ENCODE assay signal across 1 cellular context in the genomic region with DNA sequence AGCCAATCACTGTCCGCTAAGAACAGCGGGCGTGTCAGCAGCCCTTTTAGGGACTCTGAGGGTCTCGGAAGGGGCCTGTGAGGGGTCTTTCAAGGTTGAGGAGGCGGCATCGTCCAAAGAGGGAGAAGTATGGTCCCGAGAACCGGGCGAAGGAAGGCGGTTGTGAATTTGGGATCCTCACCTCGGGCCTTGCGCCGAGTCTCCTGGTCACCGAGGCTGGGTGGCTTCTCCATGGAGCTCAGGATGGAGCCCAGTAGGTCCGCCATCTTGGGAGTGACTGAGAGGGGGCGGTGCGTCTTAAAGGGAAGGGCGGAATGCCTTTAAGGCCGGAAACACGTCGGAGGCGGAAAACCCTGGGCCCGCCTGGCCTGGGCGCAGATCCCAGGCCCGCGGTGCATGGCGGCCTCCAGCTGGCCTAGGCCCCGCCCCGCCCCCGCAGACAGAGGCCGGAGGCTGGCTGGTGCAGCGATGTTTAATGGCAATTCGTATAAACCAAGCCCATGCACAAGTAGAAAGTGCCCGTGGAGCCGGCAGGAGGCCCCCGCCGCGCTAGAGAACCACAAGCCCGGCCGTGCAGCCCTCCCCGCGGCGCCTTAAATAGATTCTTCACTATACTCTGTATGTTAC.
TF ChIP-seq lines count a peak whose summit lies in the region.

A gene with protein sequence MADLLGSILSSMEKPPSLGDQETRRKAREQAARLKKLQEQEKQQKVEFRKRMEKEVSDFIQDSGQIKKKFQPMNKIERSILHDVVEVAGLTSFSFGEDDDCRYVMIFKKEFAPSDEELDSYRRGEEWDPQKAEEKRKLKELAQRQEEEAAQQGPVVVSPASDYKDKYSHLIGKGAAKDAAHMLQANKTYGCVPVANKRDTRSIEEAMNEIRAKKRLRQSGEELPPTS (minus strand): TSS at position 279 of the 627 bp plus-strand sequence. CDS start 13 bp downstream, at position 266.

TF ChIP-seq in HepG2, 621 proteins besides CTCF, POLR2A, EP300 and RAD21 (continued from another document and continues in another):
- TF ChIP-seq, protein P1, sequence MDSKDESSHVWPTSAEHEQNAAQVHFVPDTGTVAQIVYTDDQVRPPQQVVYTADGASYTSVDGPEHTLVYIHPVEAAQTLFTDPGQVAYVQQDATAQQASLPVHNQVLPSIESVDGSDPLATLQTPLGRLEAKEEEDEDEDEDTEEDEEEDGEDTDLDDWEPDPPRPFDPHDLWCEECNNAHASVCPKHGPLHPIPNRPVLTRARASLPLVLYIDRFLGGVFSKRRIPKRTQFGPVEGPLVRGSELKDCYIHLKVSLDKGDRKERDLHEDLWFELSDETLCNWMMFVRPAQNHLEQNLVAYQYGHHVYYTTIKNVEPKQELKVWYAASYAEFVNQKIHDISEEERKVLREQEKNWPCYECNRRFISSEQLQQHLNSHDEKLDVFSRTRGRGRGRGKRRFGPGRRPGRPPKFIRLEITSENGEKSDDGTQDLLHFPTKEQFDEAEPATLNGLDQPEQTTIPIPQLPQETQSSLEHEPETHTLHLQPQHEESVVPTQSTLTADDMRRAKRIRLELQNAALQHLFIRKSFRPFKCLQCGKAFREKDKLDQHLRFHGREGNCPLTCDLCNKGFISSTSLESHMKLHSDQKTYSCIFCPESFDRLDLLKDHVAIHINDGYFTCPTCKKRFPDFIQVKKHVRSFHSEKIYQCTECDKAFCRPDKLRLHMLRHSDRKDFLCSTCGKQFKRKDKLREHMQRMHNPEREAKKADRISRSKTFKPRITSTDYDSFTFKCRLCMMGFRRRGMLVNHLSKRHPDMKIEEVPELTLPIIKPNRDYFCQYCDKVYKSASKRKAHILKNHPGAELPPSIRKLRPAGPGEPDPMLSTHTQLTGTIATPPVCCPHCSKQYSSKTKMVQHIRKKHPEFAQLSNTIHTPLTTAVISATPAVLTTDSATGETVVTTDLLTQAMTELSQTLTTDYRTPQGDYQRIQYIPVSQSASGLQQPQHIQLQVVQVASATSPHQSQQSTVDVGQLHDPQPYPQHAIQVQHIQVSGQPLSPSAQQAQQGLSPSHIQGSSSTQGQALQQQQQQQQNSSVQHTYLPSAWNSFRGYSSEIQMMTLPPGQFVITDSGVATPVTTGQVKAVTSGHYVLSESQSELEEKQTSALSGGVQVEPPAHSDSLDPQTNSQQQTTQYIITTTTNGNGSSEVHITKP (CRISPR knock-in tag; IDR thresholded peaks at IDR 0.05; ENCODE audit: low read depth): peak; percentile 70; the same call in 1 of the 2 replicates
- TF ChIP-seq FOXK1 (CRISPR knock-in tag; IDR thresholded peaks at IDR 0.05; ENCODE audit: borderline replicate concordance, low read depth) (no peak), ZNF775 (CRISPR knock-in tag; IDR thresholded peaks at IDR 0.05; ENCODE audit: borderline replicate concordance) (no peak), ZNF670 (CRISPR knock-in tag; IDR thresholded peaks at IDR 0.05; ENCODE audit: borderline replicate concordance) (peak; percentile 46; the same call in 1 of the 2 replicates), NKX3-1 (CRISPR knock-in tag; IDR thresholded peaks at IDR 0.05) (no peak), ERF (CRISPR knock-in tag; IDR thresholded peaks at IDR 0.05) (peak; percentile 46; the same call in 1 of the 2 replicates), NFKBIZ (CRISPR knock-in tag; IDR thresholded peaks at IDR 0.05) (no peak), MAZ (IDR thresholded peaks at IDR 0.05; ENCODE audit: borderline replicate concordance, low read depth, low read length) (0 out of 2 replicates have a peak, but pooled peaks have one; percentile 61), MAZ (CRISPR knock-in tag; IDR thresholded peaks at IDR 0.05; ENCODE audit: low read depth) (peak; percentile 26; the same call in 1 of the 2 replicates), NFKB2 (CRISPR knock-in tag; IDR thresholded peaks at IDR 0.05; ENCODE audit: borderline replicate concordance) (no peak), ZFX (CRISPR knock-in tag; IDR thresholded peaks at IDR 0.05; ENCODE audit: low read depth) (peak; percentile 97), ARNT2 (CRISPR knock-in tag; IDR thresholded peaks at IDR 0.05; ENCODE audit: low read depth) (no peak), NFYC (CRISPR knock-in tag; IDR thresholded peaks at IDR 0.05) (peak; percentile 6; the same call in 1 of the 2 replicates), WIZ (CRISPR knock-in tag; IDR thresholded peaks at IDR 0.05) (peak; percentile 27; the same call in 1 of the 2 replicates), ZNF180 (CRISPR knock-in tag; IDR thresholded peaks at IDR 0.05; ENCODE audit: borderline replicate concordance, low read depth) (no peak), ZNF343 (CRISPR knock-in tag; IDR thresholded peaks at IDR 0.05) (no peak), ZFYVE20 (CRISPR knock-in tag; IDR thresholded peaks at IDR 0.05; ENCODE audit: borderline replicate concordance, low read depth) (no peak), ZBTB42 (CRISPR knock-in tag; IDR thresholded peaks at IDR 0.05) (peak; percentile 79; the same call in 1 of the 2 replicates), IKZF1 (IDR thresholded peaks at IDR 0.05) (no peak), CREM (IDR thresholded peaks at IDR 0.05) (peak; percentile 44), CREM (CRISPR knock-in tag; IDR thresholded peaks at IDR 0.05) (no peak; the same call in 1 of the 2 replicates), ZNF569 (CRISPR knock-in tag; IDR thresholded peaks at IDR 0.05; ENCODE audit: borderline replicate concordance) (peak; percentile 75; the same call in 1 of the 2 replicates), ZNF616 (CRISPR knock-in tag; IDR thresholded peaks at IDR 0.05; ENCODE audit: low read depth) (peak; percentile 39; the same call in 1 of the 2 replicates), SRSF1 (optimal IDR thresholded peaks at IDR 0.05; ENCODE audit: low read depth, low read length) (peak; percentile 32), ZNF564 (CRISPR knock-in tag; IDR thresholded peaks at IDR 0.05) (no peak), FOXK2 (IDR thresholded peaks at IDR 0.05) (no peak), ZNF674 (CRISPR knock-in tag; IDR thresholded peaks at IDR 0.05; ENCODE audit: low read depth) (no peak), ZNF460 (CRISPR knock-in tag; IDR thresholded peaks at IDR 0.05; ENCODE audit: borderline replicate concordance) (no peak), KDM5A (IDR thresholded peaks at IDR 0.05; ENCODE audit: borderline replicate concordance, low read length) (peak; percentile 53; the same call in 1 of the 2 replicates), ZNF607 (CRISPR knock-in tag; IDR thresholded peaks at IDR 0.05; ENCODE audit: borderline replicate concordance) (no peak; the same call in 1 of the 2 replicates), ZNF790 (CRISPR knock-in tag; IDR thresholded peaks at IDR 0.05; ENCODE audit: borderline replicate concordance) (0 out of 2 replicates have a peak, but pooled peaks have one; percentile 79), ZKSCAN8 (CRISPR knock-in tag; IDR thresholded peaks at IDR 0.05; ENCODE audit: borderline replicate concordance) (no peak), NFIC (IDR thresholded peaks at IDR 0.05; ENCODE audit: low read length) (0 out of 2 replicates have a peak, but pooled peaks have one; percentile 38), ZBTB3 (CRISPR knock-in tag; IDR thresholded peaks at IDR 0.05; ENCODE audit: borderline replicate concordance, low read depth) (no peak), ZNF17 (CRISPR knock-in tag; IDR thresholded peaks at IDR 0.05) (no peak), ZNF615 (CRISPR knock-in tag; IDR thresholded peaks at IDR 0.05; ENCODE audit: borderline replicate concordance) (no peak), ZSCAN30 (CRISPR knock-in tag; IDR thresholded peaks at IDR 0.05) (no peak), JUNB (CRISPR knock-in tag; IDR thresholded peaks at IDR 0.05; ENCODE audit: borderline replicate concordance) (no peak)
- TF ChIP-seq, protein P2, sequence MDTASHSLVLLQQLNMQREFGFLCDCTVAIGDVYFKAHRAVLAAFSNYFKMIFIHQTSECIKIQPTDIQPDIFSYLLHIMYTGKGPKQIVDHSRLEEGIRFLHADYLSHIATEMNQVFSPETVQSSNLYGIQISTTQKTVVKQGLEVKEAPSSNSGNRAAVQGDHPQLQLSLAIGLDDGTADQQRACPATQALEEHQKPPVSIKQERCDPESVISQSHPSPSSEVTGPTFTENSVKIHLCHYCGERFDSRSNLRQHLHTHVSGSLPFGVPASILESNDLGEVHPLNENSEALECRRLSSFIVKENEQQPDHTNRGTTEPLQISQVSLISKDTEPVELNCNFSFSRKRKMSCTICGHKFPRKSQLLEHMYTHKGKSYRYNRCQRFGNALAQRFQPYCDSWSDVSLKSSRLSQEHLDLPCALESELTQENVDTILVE (CRISPR knock-in tag; IDR thresholded peaks at IDR 0.05): no peak; the same call in 1 of the 2 replicates
- TF ChIP-seq, protein P3, sequence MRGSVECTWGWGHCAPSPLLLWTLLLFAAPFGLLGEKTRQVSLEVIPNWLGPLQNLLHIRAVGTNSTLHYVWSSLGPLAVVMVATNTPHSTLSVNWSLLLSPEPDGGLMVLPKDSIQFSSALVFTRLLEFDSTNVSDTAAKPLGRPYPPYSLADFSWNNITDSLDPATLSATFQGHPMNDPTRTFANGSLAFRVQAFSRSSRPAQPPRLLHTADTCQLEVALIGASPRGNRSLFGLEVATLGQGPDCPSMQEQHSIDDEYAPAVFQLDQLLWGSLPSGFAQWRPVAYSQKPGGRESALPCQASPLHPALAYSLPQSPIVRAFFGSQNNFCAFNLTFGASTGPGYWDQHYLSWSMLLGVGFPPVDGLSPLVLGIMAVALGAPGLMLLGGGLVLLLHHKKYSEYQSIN (CRISPR knock-in tag; IDR thresholded peaks at IDR 0.05; ENCODE audit: borderline replicate concordance): no peak
- TF ChIP-seq, protein P4, sequence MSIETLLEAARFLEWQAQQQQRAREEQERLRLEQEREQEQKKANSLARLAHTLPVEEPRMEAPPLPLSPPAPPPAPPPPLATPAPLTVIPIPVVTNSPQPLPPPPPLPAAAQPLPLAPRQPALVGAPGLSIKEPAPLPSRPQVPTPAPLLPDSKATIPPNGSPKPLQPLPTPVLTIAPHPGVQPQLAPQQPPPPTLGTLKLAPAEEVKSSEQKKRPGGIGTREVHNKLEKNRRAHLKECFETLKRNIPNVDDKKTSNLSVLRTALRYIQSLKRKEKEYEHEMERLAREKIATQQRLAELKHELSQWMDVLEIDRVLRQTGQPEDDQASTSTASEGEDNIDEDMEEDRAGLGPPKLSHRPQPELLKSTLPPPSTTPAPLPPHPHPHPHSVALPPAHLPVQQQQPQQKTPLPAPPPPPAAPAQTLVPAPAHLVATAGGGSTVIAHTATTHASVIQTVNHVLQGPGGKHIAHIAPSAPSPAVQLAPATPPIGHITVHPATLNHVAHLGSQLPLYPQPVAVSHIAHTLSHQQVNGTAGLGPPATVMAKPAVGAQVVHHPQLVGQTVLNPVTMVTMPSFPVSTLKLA (IDR thresholded peaks at IDR 0.05): 0 out of 2 replicates have a peak, but pooled peaks have one; percentile 2
- TF ChIP-seq, protein P5, sequence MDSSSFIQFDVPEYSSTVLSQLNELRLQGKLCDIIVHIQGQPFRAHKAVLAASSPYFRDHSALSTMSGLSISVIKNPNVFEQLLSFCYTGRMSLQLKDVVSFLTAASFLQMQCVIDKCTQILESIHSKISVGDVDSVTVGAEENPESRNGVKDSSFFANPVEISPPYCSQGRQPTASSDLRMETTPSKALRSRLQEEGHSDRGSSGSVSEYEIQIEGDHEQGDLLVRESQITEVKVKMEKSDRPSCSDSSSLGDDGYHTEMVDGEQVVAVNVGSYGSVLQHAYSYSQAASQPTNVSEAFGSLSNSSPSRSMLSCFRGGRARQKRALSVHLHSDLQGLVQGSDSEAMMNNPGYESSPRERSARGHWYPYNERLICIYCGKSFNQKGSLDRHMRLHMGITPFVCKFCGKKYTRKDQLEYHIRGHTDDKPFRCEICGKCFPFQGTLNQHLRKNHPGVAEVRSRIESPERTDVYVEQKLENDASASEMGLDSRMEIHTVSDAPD (CRISPR knock-in tag; IDR thresholded peaks at IDR 0.05): no peak
- TF ChIP-seq, protein P6, sequence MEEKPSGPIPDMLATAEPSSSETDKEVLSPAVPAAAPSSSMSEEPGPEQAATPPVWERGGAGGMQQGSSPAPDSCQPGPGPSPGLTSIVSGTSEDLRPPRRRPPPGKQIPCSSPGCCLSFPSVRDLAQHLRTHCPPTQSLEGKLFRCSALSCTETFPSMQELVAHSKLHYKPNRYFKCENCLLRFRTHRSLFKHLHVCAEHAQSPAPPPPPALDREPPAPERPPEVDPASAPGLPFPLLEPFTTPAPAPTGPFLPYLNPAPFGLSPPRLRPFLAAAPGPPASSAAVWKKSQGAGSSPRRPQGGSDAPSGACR (CRISPR knock-in tag; IDR thresholded peaks at IDR 0.05): peak; percentile 82; the same call in 1 of the 2 replicates
- TF ChIP-seq, protein P7, sequence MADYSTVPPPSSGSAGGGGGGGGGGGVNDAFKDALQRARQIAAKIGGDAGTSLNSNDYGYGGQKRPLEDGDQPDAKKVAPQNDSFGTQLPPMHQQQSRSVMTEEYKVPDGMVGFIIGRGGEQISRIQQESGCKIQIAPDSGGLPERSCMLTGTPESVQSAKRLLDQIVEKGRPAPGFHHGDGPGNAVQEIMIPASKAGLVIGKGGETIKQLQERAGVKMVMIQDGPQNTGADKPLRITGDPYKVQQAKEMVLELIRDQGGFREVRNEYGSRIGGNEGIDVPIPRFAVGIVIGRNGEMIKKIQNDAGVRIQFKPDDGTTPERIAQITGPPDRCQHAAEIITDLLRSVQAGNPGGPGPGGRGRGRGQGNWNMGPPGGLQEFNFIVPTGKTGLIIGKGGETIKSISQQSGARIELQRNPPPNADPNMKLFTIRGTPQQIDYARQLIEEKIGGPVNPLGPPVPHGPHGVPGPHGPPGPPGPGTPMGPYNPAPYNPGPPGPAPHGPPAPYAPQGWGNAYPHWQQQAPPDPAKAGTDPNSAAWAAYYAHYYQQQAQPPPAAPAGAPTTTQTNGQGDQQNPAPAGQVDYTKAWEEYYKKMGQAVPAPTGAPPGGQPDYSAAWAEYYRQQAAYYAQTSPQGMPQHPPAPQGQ (CRISPR knock-in tag; IDR thresholded peaks at IDR 0.05; ENCODE audit: borderline replicate concordance): no peak
- TF ChIP-seq, protein P8, sequence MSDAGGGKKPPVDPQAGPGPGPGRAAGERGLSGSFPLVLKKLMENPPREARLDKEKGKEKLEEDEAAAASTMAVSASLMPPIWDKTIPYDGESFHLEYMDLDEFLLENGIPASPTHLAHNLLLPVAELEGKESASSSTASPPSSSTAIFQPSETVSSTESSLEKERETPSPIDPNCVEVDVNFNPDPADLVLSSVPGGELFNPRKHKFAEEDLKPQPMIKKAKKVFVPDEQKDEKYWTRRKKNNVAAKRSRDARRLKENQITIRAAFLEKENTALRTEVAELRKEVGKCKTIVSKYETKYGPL (CRISPR knock-in tag; IDR thresholded peaks at IDR 0.05): no peak
- TF ChIP-seq, protein P9, sequence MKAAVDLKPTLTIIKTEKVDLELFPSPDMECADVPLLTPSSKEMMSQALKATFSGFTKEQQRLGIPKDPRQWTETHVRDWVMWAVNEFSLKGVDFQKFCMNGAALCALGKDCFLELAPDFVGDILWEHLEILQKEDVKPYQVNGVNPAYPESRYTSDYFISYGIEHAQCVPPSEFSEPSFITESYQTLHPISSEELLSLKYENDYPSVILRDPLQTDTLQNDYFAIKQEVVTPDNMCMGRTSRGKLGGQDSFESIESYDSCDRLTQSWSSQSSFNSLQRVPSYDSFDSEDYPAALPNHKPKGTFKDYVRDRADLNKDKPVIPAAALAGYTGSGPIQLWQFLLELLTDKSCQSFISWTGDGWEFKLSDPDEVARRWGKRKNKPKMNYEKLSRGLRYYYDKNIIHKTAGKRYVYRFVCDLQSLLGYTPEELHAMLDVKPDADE (CRISPR knock-in tag; IDR thresholded peaks at IDR 0.05): no peak
